ENCODE assay signal across 9 cellular contexts in genomic region chr17:55743103-55743679, GRCh38. TPM values are rescaled to one million over a fixed set of nuclear protein-coding genes. Genes with fewer than 3 reads are reported as not detected.
DNase-seq lines count a peak whose midpoint lies in the region; ATAC-seq and TF ChIP-seq lines count a peak whose summit lies in the region.
"Had no signal": no experiment of that assay in that cellular context is flagged by ENCODE, and none has a peak within 500 bp of the region (broad histone marks: within the 10 kb centered on the region; RNA-seq: fewer than 3 reads in every experiment).

No MANE protein-coding gene starts in this region.

- H3K4me1 ChIP-seq in thyroid gland: no peaks in the 10 kb centered on the region
- H3K4me1 ChIP-seq: upper lobe of right lung had no signal

- DNase-seq in NCI-H2196 (lab: John Stamatoyannopoulos, UW; ENCODE audit: unreplicated experiment): peak; percentile 31
- no peak for DNase-seq in NCI-H2196 treated with DMSO at 0.1 percent for 48 hours (lab: John Stamatoyannopoulos, UW; ENCODE audit: unreplicated experiment)
- peak; percentile 61 to 65 for DNase-seq in thyroid gland
- DNase-seq in middle frontal gyrus (ENCODE audit: extremely low spot score, low spot score): no peak
- DNase-seq in activated CD4-positive, alpha-beta T cell treated with anti-CD3 and anti-CD28 coated beads, Interleukin-2, amount 50 U/mL, for 4 hours: no peak
- DNase-seq: upper lobe of right lung had no signal

- no peaks in the 10 kb centered on the region for H4K20me1 ChIP-seq in SU-DHL-6 (ENCODE audit: low read depth, low read length)

- ATAC-seq in HG03280 (IDR thresholded peaks at IDR 0.05; ENCODE audit: unreplicated experiment) (peak; percentile 16), esophagus mucosa (no peak)
- ATAC-seq: upper lobe of right lung had no signal

- H3F3A ChIP-seq in SU-DHL-6 (ENCODE audit: insufficient read depth): no peaks in the 10 kb centered on the region

- intact Hi-C loops in thyroid gland (cut with DNase I): no loop called here

- no peaks in the 10 kb centered on the region for H3K9me3 ChIP-seq in SU-DHL-6 (ENCODE audit: insufficient read depth, low read length)
- no peaks in the 10 kb centered on the region for H3K9me3 ChIP-seq in thyroid gland
- H3K9me3 ChIP-seq: upper lobe of right lung had no signal

- peak overlapping the region; percentile 68 for H3K4me2 ChIP-seq in SU-DHL-6 (ENCODE audit: low read depth, low read length, poor library complexity, severe bottlenecking)

- H3K79me2 ChIP-seq in SU-DHL-6 (ENCODE audit: insufficient read depth, low read length): no peaks in the 10 kb centered on the region

- H3K27me3 ChIP-seq in SU-DHL-6 (ENCODE audit: low read length): no peaks in the 10 kb centered on the region
- H3K27me3 ChIP-seq in thyroid gland: no peaks in the 10 kb centered on the region
- H3K27me3 ChIP-seq: upper lobe of right lung had no signal

- H3K4me3 ChIP-seq in SU-DHL-6 (ENCODE audit: insufficient read depth, low read length, poor library complexity, severe bottlenecking) (peak overlapping the region; percentile 37), thyroid gland (replicated peaks in 1 of 3) (no peak overlapping the region)
- H3K4me3 ChIP-seq: upper lobe of right lung had no signal

- H3K36me3 ChIP-seq in SU-DHL-6 (ENCODE audit: low read length) (no peaks in the 10 kb centered on the region), thyroid gland (no peaks in the 10 kb centered on the region)
- H3K36me3 ChIP-seq: upper lobe of right lung had no signal

- peak overlapping the region; percentile 21 for H2AFZ ChIP-seq in SU-DHL-6 (ENCODE audit: low read depth, low read length, severe bottlenecking)

- no peak for TF ChIP-seq POLR2A in thyroid gland (IDR thresholded peaks at IDR 0.05)

- H3K27ac ChIP-seq in SU-DHL-6 (ENCODE audit: low read depth, low read length) (no peak overlapping the region), thyroid gland (no peak overlapping the region)
- H3K27ac ChIP-seq: upper lobe of right lung had no signal

- no peak overlapping the region for H3K9ac ChIP-seq in SU-DHL-6 (ENCODE audit: low read length)

- TF ChIP-seq CTCF in SU-DHL-6 (IDR thresholded peaks at IDR 0.05; ENCODE audit: insufficient read depth, low read length, poor library complexity, severe bottlenecking): no peak
- no peak for TF ChIP-seq CTCF in thyroid gland (IDR thresholded peaks at IDR 0.05)

- WGBS in thyroid gland, 2 donors: 35 to 40% methylated on average over 3 of the region's 3 CpGs

- H3K9me2 ChIP-seq in SU-DHL-6 (replicated peaks; ENCODE audit: insufficient read depth, low read length): no peaks in the 10 kb centered on the region

RNA-seq across cellular contexts. Expression of gene PCTP, which starts 7.7 kb away (rescaled TPM):
- total RNA-seq in thyroid gland: 10 to 100 TPM; 13.7 to 17.2 (median 14.8) TPM
- 9.1 TPM for total RNA-seq in esophagus mucosa

RNA-seq across cellular contexts. Expression of gene TMEM100, which starts 20.5 kb away (rescaled TPM):
- total RNA-seq in thyroid gland: 10 to 100 TPM in 1 of 4 donors, 1 to 10 TPM in 3; 2.5 to 12.9 (median 6.4) TPM
- total RNA-seq in esophagus mucosa: 0.76 TPM

Comparison
In these comparisons a context has a peak if more than half of its experiments do, and no peak if none do; other contexts are left out.
1. DNase-seq: peak in NCI-H2196 (single experiment) and thyroid gland (2 of 2); none in NCI-H2196 treated with DMSO at 0.1 percent for 48 hours (single experiment), middle frontal gyrus (single experiment) and activated CD4-positive, alpha-beta T cell treated with anti-CD3 and anti-CD28 coated beads, Interleukin-2, amount 50 U/mL, for 4 hours (0 of 2).